Comparison of ENCODE assay signal across 24 cellular contexts in the genomic region with DNA sequence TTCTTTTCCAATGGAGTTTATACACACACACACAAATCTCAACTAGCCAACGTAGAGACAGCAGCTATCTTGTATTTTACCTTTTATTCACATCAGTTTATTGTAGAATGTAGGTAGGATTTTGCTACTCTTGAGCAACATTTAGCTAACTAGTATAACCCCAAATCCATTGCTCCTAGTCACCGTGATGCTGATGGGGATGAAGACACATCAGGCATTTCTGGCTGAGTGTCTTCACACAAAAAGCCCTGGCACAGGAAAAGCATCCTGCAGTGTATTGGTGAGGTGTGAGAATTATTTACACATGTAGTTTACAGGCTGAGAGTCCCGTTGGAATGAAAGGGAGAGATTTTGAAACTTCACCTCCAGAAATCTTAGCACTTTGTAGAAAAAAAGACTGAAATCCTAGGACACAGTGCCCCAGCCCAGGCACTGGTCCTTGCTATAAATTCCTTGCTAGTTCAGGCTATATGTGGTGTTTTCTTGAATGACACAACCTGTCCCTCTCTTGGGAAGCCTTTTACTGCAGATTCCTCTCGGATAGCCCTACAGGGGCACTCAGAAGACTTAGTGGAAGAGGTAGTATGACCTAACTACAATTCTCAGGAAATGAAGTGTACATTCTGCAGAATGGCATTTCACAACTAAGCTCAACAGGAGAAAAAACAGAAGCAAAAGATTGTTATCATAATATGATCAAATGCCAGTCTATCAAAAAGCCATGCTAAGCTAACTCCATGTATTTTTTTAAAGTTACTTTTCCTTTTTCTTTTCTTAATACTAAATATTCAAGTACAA.
DNase-seq lines count a peak whose midpoint lies in the region; ATAC-seq, FAIRE-seq and TF ChIP-seq lines count a peak whose summit lies in the region.
"Had no signal": no experiment of that assay in that cellular context is flagged by ENCODE, and none has a peak within 500 bp of the region (broad histone marks: within the 10 kb centered on the region; RNA-seq: fewer than 3 reads in every experiment).

No MANE protein-coding gene starts in this region.

- no peaks in the 10 kb centered on the region for H3K36me3 Mint-ChIP-seq in HFFc6 (ENCODE audit: low read depth)
- H3K36me3 Mint-ChIP-seq: activated naive CD4-positive, alpha-beta T cell treated with anti-CD3 and anti-CD28 coated beads, Interleukin-2, amount 50 U/mL, for 24 hours had no signal

- H3K27ac ChIP-seq in ACC112 (ENCODE audit: low read depth, low read length) = peak overlapping the region; percentile 23; the same call in 1 of the 2 replicates
- 0 out of 2 replicates have a peak overlapping the region, but pooled peaks have one; percentile 21 for H3K27ac ChIP-seq in SJSA1
- H3K27ac ChIP-seq in RWPE1 = no peak overlapping the region
- H3K27ac ChIP-seq: breast epithelium, tibial artery had no signal

- no peak overlapping the region for H3K4me3 ChIP-seq in ACC112 (ENCODE audit: low read depth, low read length)
- no peak overlapping the region for H3K4me3 ChIP-seq in SJSA1
- H3K4me3 ChIP-seq: breast epithelium, GM23338, tibial artery had no signal

- no peaks in the 10 kb centered on the region for H3K9me3 ChIP-seq in SJSA1 (replicated peaks)
- H3K9me3 ChIP-seq: breast epithelium, tibial artery had no signal

- CTCF ChIA-PET in RWPE1 (lab: Yijun Ruan, JAX) = no interaction called here

- H3K79me2 ChIP-seq in ACC112 (ENCODE audit: control insufficient read depth, insufficient read depth, low read length, unreplicated experiment) = no peaks in the 10 kb centered on the region

- ATAC-seq in GM21423 (IDR thresholded peaks at IDR 0.05; ENCODE audit: unreplicated experiment) = no peak
- ATAC-seq: GM23338, HepG2, left ventricle myocardium superior, Panc1, right cardiac atrium had no signal

- TF ChIP-seq CTCF in HFFc6 (IDR thresholded peaks at IDR 0.05) (no peak), RWPE1 (conservative IDR thresholded peaks at IDR 0.05; ENCODE audit: low read depth) (no peak)

- no peak overlapping the region for H2AFZ ChIP-seq in ACC112 (ENCODE audit: low read length, unreplicated experiment)
- H2AFZ ChIP-seq: GM23338 had no signal

- no peaks in the 10 kb centered on the region for H3K9me3 Mint-ChIP-seq in HFFc6
- H3K9me3 Mint-ChIP-seq: activated CD4-positive, alpha-beta memory T cell treated with anti-CD3 and anti-CD28 coated beads, Interleukin-2, amount 10 ng/mL, durations not matched to agents 7 days and 5 days; activated naive CD4-positive, alpha-beta T cell treated with anti-CD3 and anti-CD28 coated beads, Interleukin-2, amount 50 U/mL, for 24 hours; GM23338 had no signal

- H3K4me3 Mint-ChIP-seq in HFFc6 = peak overlapping the region; percentile 59
- H3K4me3 Mint-ChIP-seq: activated CD4-positive, alpha-beta memory T cell treated with anti-CD3 and anti-CD28 coated beads, Interleukin-2, amount 10 ng/mL, durations not matched to agents 7 days and 5 days; activated naive CD4-positive, alpha-beta T cell treated with anti-CD3 and anti-CD28 coated beads, Interleukin-2, amount 50 U/mL, for 24 hours; GM23338 had no signal

- H3K36me3 ChIP-seq in ACC112 (ENCODE audit: insufficient read depth, low read length) (no peaks in the 10 kb centered on the region), SJSA1 (no peaks in the 10 kb centered on the region)
- H3K36me3 ChIP-seq: breast epithelium, tibial artery had no signal

- peaks cover 34% of the 10 kb centered on the region for H3K4me1 Mint-ChIP-seq in HFFc6 (ENCODE audit: low read depth)
- H3K4me1 Mint-ChIP-seq: activated naive CD4-positive, alpha-beta T cell treated with anti-CD3 and anti-CD28 coated beads, Interleukin-2, amount 50 U/mL, for 24 hours; GM23338 had no signal

- FAIRE-seq in HTR-8/SVneo (lab: Jason Lieb, UNC) = no peak
- FAIRE-seq: HepG2 had no signal

- peaks cover 2% of the 10 kb centered on the region for H3K27me3 Mint-ChIP-seq in HFFc6 (ENCODE audit: insufficient read depth)

- peaks cover 6% of the 10 kb centered on the region; the same call in 1 of the 2 replicates for H3K27me3 ChIP-seq in ACC112 (ENCODE audit: insufficient read depth, low read length)
- no peaks in the 10 kb centered on the region for H3K27me3 ChIP-seq in SJSA1 (replicated peaks)
- H3K27me3 ChIP-seq: tibial artery had no signal

- peak overlapping the region; percentile 91 for H3K27ac Mint-ChIP-seq in HFFc6
- H3K27ac Mint-ChIP-seq: activated CD4-positive, alpha-beta memory T cell treated with anti-CD3 and anti-CD28 coated beads, Interleukin-2, amount 10 ng/mL, durations not matched to agents 7 days and 5 days; activated naive CD4-positive, alpha-beta T cell treated with anti-CD3 and anti-CD28 coated beads, Interleukin-2, amount 50 U/mL, for 24 hours; GM23338 had no signal

- POLR2A ChIA-PET in RWPE1 (lab: Yijun Ruan, JAX; ENCODE audit: low non-redundant PET) = no interaction called here

- DNase-seq in HFFc6 = peak; percentile 17
- no peak for DNase-seq in SJSA1 (ENCODE audit: low read depth in 1 of 2, low spot score in 2 of 2)
- DNase-seq in glomerular visceral epithelial cell (ENCODE audit: extremely low spot score) = peak; percentile 48
- no peak for DNase-seq in RWPE1 (ENCODE audit: low spot score)
- no peak for DNase-seq in NK-92 (lab: John Stamatoyannopoulos, UW; ENCODE audit: unreplicated experiment)
- no peak for DNase-seq in HTR-8/SVneo (ENCODE audit: insufficient read length, low spot score)
- DNase-seq: activated CD4-positive, alpha-beta memory T cell treated with anti-CD3 and anti-CD28 coated beads, Interleukin-2, amount 10 ng/mL, durations not matched to agents 7 days and 5 days; activated T-cell treated with anti-CD3 and anti-CD28 coated beads, Interleukin-2, amount 50 U/mL, for 48 hours; dermis blood vessel endothelial cell; DMS79; left ventricle myocardium superior; NCI-H2107; NCI-H69; occipital lobe; right cardiac atrium; stimulated activated naive CD4-positive, alpha-beta T cell; tibial artery had no signal

- H3K4me1 ChIP-seq in ACC112 (ENCODE audit: control insufficient read depth, insufficient read depth, low read length, unreplicated experiment) = no peaks in the 10 kb centered on the region
- peaks cover 16% of the 10 kb centered on the region for H3K4me1 ChIP-seq in SJSA1 (replicated peaks)
- H3K4me1 ChIP-seq: breast epithelium, tibial artery had no signal

Comparison
In these comparisons a context has a peak if more than half of its experiments do, and no peak if none do; other contexts are left out.
1. DNase-seq: peak in HFFc6 (single experiment) and glomerular visceral epithelial cell (single experiment); none in SJSA1 (0 of 2), RWPE1 (single experiment), NK-92 (single experiment) and HTR-8/SVneo (single experiment).